ENCODE assay signal across 8 cellular contexts in genomic region chr6:158654960-158655485, GRCh38. TPM values are rescaled to one million over a fixed set of nuclear protein-coding genes. Genes with fewer than 3 reads are reported as not detected.
DNase-seq lines count a peak whose midpoint lies in the region; ATAC-seq and TF ChIP-seq lines count a peak whose summit lies in the region.

No MANE protein-coding gene starts in this region.

- H3K4me3 ChIP-seq in cardiac fibroblast (replicated peaks in 1 of 2; ENCODE audit: low read depth in 2 of 2, low read length in 2 of 2) (no peak overlapping the region), mucosa of rectum (ENCODE audit: low read length in 2 of 2) (no peak overlapping the region)

- H3K36me3 ChIP-seq in mucosa of rectum (ENCODE audit: control insufficient read depth in 2 of 2, insufficient read depth in 2 of 2, low read length in 2 of 2) = no peaks in the 10 kb centered on the region

- peak overlapping the region in 1 of 2 donors; percentile 72 for H3K4me3 Mint-ChIP-seq in CD14-positive monocyte

- H3K9ac ChIP-seq in mucosa of rectum (ENCODE audit: low read depth in 1 of 2, low read length in 2 of 2) = no peak overlapping the region

- no peak for ATAC-seq in GM21825 (IDR thresholded peaks at IDR 0.05; ENCODE audit: unreplicated experiment)

- peak; percentile 70 for DNase-seq in CD14-positive monocyte (ENCODE audit: low spot score)
- peak; percentile 73 for DNase-seq in NCI-H1105 (lab: John Stamatoyannopoulos, UW)
- DNase-seq in cardiac fibroblast (ENCODE audit: low read depth in 2 of 2) = peak; percentile 71 to 84
- no peak for DNase-seq in NCI-H1092 (lab: John Stamatoyannopoulos, UW)
- DNase-seq in inferior parietal cortex (ENCODE audit: extremely low spot score) = no peak
- no peak for DNase-seq in NK-92 (lab: John Stamatoyannopoulos, UW; ENCODE audit: unreplicated experiment)

- H3K27me3 ChIP-seq in mucosa of rectum (ENCODE audit: control insufficient read depth in 2 of 2, insufficient read depth in 2 of 2, low read length in 2 of 2) = no peaks in the 10 kb centered on the region

- intact Hi-C loops in CD14-positive monocyte (cut with micrococcal nuclease) = loop anchor here in 1 of 2 donors (10.0 kb wide), 1 partner anchor 600 kb away; no protein-coding TSS in a partner anchor

- peaks cover 0 to 4% of the 10 kb centered on the region in 2 donors for H3K36me3 Mint-ChIP-seq in CD14-positive monocyte

- no peaks in the 10 kb centered on the region for H3K9me3 ChIP-seq in mucosa of rectum (ENCODE audit: control insufficient read depth in 2 of 2, low read length in 2 of 2)

- peaks cover 0 to 9% (median 0%) of the 10 kb centered on the region in 3 donors for H3K27me3 Mint-ChIP-seq in CD14-positive monocyte (ENCODE audit: low read depth in 3 of 3)

- no peaks in the 10 kb centered on the region for H3K9me3 Mint-ChIP-seq in CD14-positive monocyte

- H3K27ac ChIP-seq in mucosa of rectum (ENCODE audit: low read depth in 2 of 2, low read length in 2 of 2) = peak overlapping the region; percentile 65 to 82

- H3K4me1 ChIP-seq in mucosa of rectum (ENCODE audit: control insufficient read depth in 2 of 2, insufficient read depth in 2 of 2, low read length in 2 of 2) = peaks cover 4 to 7% of the 10 kb centered on the region in 2 donors

- TF ChIP-seq CTCF in CD14-positive monocyte (IDR thresholded peaks at IDR 0.05) (no peak), cardiac fibroblast (IDR thresholded peaks at IDR 0.05; ENCODE audit: low read depth, low read length) (no peak)

- peak overlapping the region; percentile 96 to 100 (median 98) for H3K27ac Mint-ChIP-seq in CD14-positive monocyte

- H3K4me1 Mint-ChIP-seq in CD14-positive monocyte = peaks cover 62% of the 10 kb centered on the region

RNA-seq across cellular contexts. Expression of gene SYTL3, which starts 5.2 kb away (rescaled TPM):
- polyA plus RNA-seq in CD14-positive monocyte = 10 to 100 TPM; 14.6 to 14.8 TPM

RNA-seq across cellular contexts. Expression of gene DYNLT1, which starts 10.5 kb away (rescaled TPM):
- polyA plus RNA-seq in CD14-positive monocyte = 100 to 1,000 TPM; 286 to 287 TPM

Comparison
In these comparisons a context has a peak if more than half of its experiments do, and no peak if none do; other contexts are left out.
1. DNase-seq: peak in CD14-positive monocyte (single experiment), NCI-H1105 (single experiment) and cardiac fibroblast (2 of 2); none in NCI-H1092 (single experiment), inferior parietal cortex (single experiment) and NK-92 (single experiment).